8 cellular contexts compared by ENCODE assay signal in the genomic region with DNA sequence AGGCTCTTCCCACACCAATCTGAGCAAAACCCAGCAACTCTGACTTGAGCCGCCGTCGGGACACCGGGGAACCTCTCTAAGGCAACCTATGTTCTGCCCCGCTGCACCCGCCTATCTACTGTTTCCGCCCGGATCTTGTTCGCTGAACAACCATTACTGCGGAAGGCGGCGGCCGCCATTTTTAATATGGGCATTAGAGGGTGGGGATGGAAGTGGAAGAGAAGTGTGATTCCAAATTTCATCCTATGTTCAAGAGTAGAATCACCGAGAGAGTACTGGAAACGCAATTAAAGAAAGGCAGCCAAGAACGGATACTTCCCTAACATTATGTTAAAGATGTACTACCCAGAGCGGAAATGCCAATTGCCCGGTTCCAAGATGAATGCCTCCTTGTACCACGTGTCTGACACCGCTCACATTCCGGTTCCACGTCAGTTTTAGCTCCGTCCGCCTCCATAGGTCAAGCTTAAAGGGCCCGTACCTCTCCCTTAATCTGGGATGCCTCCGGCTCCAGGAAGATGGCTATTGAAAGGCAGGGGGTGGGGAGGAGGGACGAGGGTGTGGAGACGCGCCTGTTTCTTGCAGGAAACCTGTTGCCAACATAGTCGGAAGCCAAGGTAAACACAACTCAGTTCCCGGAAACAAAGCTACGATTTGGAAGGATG.
DNase-seq lines count a peak whose midpoint lies in the region; TF ChIP-seq lines count a peak whose summit lies in the region.

A gene (minus strand): TSS at position 95 of the 665 bp plus-strand sequence. CDS start 198 bp downstream, outside the sequence.

- H3K36me3 ChIP-seq in SK-N-MC (ENCODE audit: insufficient read depth, low read length) (peaks cover 23% of the 10 kb centered on the region), neutrophil (no peaks in the 10 kb centered on the region)

- H3K4me3 ChIP-seq in HFF-Myc (replicated peaks; ENCODE audit: low read depth, low read length) (peak within 1 kb of the TSS; percentile 91), SK-N-MC (peak within 1 kb of the TSS; percentile 95), neutrophil (ENCODE audit: low read depth in 1 of 2, low read length in 1 of 2) (peak within 1 kb of the TSS; percentile 77 to 79)

- H3K27me3 ChIP-seq in neutrophil: no peaks in the 10 kb centered on the region

- H3K4me1 ChIP-seq in neutrophil (ENCODE audit: control insufficient read depth in 1 of 2, insufficient read depth in 1 of 2, low read depth in 1 of 2, low read length in 1 of 2): peaks cover 43 to 45% of the 10 kb centered on the region in 2 experiments

- peak within 1 kb of the TSS; percentile 96 for H3K9ac ChIP-seq in SK-N-MC (ENCODE audit: insufficient read length)

- peak within 1 kb of the TSS; percentile 100 for H3K27ac ChIP-seq in SK-N-MC
- H3K27ac ChIP-seq in neutrophil: peak within 1 kb of the TSS; percentile 81
- peak within 1 kb of the TSS; percentile 74 for H3K27ac ChIP-seq in substantia nigra (ENCODE audit: low read depth, low read length, poor library complexity, severe bottlenecking)

- no peak for TF ChIP-seq CTCF in HFF-Myc (IDR thresholded peaks at IDR 0.05; ENCODE audit: low read depth, low read length, missing control alignments)
- peak; percentile 22 for TF ChIP-seq CTCF in neutrophil (IDR thresholded peaks at IDR 0.05)

- DNase-seq in GDM1 (lab: John Stamatoyannopoulos, UW): peak; percentile 87
- DNase-seq in HFF-Myc (ENCODE audit: extremely low read depth, low read depth): peak; percentile 96
- peak; percentile 94 for DNase-seq in NAMALWA (ENCODE audit: low spot score)
- DNase-seq in SK-N-MC (ENCODE audit: low read depth, low spot score): peak; percentile 89
- DNase-seq in activated naive CD4-positive, alpha-beta T cell treated with anti-CD3 and anti-CD28 coated beads, Interleukin-2, amount 50 U/mL, for 16 hours: peak; percentile 85
- DNase-seq in germinal center (ENCODE audit: low spot score): peak; percentile 69
- DNase-seq in substantia nigra (lab: John Stamatoyannopoulos, UW): peak; percentile 30 to 96 (median 85)

- H3K9me3 ChIP-seq in SK-N-MC (ENCODE audit: low read depth, low read length): no peaks in the 10 kb centered on the region
- H3K9me3 ChIP-seq in neutrophil: no peaks in the 10 kb centered on the region

Comparison
In these comparisons a context has a peak if more than half of its experiments do, and no peak if none do; other contexts are left out.
1. Peak in every context shown above with its lines: DNase-seq, H3K4me3 ChIP-seq and H3K27ac ChIP-seq.